ENCODE assay signal across 9 cellular contexts in genomic region chr22:30206964-30207363, GRCh38. TPM values are rescaled to one million over a fixed set of nuclear protein-coding genes. Genes with fewer than 3 reads are reported as not detected.
DNase-seq lines count a peak whose midpoint lies in the region; ATAC-seq lines count a peak whose summit lies in the region.
"Had no signal": no experiment of that assay in that cellular context is flagged by ENCODE, and none has a peak within 500 bp of the region (broad histone marks: within the 10 kb centered on the region; RNA-seq: fewer than 3 reads in every experiment).

No MANE protein-coding gene starts in this region.

- H3K4me1 Mint-ChIP-seq in T-helper 17 cell: peaks cover 4% of the 10 kb centered on the region

- DNase-seq in ELR (ENCODE audit: low read depth) (peak; percentile 99), SHP77 (lab: John Stamatoyannopoulos, UW) (peak; percentile 72 to 76), foreskin melanocyte (peak; percentile 69), sciatic nerve (ENCODE audit: low spot score) (no peak), mesenteric fat pad (ENCODE audit: low spot score) (no peak), T-helper 17 cell (no peak)

- H3K36me3 Mint-ChIP-seq in T-helper 17 cell (ENCODE audit: low read depth): no peaks in the 10 kb centered on the region

- ATAC-seq in sciatic nerve (peak; percentile 30), GM18861 (IDR thresholded peaks at IDR 0.05; ENCODE audit: unreplicated experiment) (no peak), HG02571 (IDR thresholded peaks at IDR 0.05; ENCODE audit: unreplicated experiment) (no peak), T-helper 17 cell (no peak)

- H3K27ac Mint-ChIP-seq in T-helper 17 cell: no peak overlapping the region

- intact Hi-C loops in sciatic nerve (cut with DNase I): no loop called here

- H3K27me3 Mint-ChIP-seq in T-helper 17 cell: no peaks in the 10 kb centered on the region

- H3K9me3 ChIP-seq in T-helper 17 cell (ENCODE audit: control insufficient read depth, low read length, poor library complexity, severe bottlenecking): no peaks in the 10 kb centered on the region
- H3K9me3 ChIP-seq: tibial nerve had no signal

- no peak overlapping the region for H3K4me3 Mint-ChIP-seq in T-helper 17 cell

RNA-seq across cellular contexts. Expression of gene LIF, which starts 39.6 kb away (rescaled TPM):
- total RNA-seq in sciatic nerve (3.2 TPM), mesenteric fat pad (34.8 TPM), T-helper 17 cell (1 to 10 TPM; 1.8 to 5.3 TPM)

RNA-seq across cellular contexts. Expression of gene OSM, which starts 59.7 kb away (rescaled TPM):
- total RNA-seq in sciatic nerve: 6.4 TPM
- total RNA-seq in mesenteric fat pad: 8.0 TPM
- 10 to 100 TPM; 29.1 to 35.2 TPM for total RNA-seq in T-helper 17 cell

Comparison
In these comparisons a context has a peak if more than half of its experiments do, and no peak if none do; other contexts are left out.
1. DNase-seq: peak in ELR (single experiment), SHP77 (2 of 2) and foreskin melanocyte (single experiment); none in sciatic nerve (single experiment), mesenteric fat pad (single experiment) and T-helper 17 cell (0 of 3).